In genomic region chr16:25223964-25224363, GRCh38 we compare ENCODE assay signal across 30 cellular contexts. TPM values are rescaled to one million over a fixed set of nuclear protein-coding genes. Genes with fewer than 3 reads are reported as not detected.
DNase-seq lines count a peak whose midpoint lies in the region; ATAC-seq, FAIRE-seq and TF ChIP-seq lines count a peak whose summit lies in the region.
"Had no signal": no experiment of that assay in that cellular context is flagged by ENCODE, and none has a peak within 500 bp of the region (broad histone marks: within the 10 kb centered on the region; RNA-seq: fewer than 3 reads in every experiment).

No MANE protein-coding gene starts in this region.

- H3K4me1 ChIP-seq in HepG2 (ENCODE audit: insufficient read depth, low read length) (peaks cover 62% of the 10 kb centered on the region), right lobe of liver (peaks cover 0 to 5% (median 0%) of the 10 kb centered on the region in 4 donors), H1 (replicated peaks in 1 of 4; ENCODE audit: control insufficient read depth in 3 of 4, insufficient read depth in 4 of 4, low read length in 3 of 4) (peaks cover 0 to 3% (median 2%) of the 10 kb centered on the region in 4 experiments; a peak in 3 of 7 replicates), transverse colon (peaks cover 0 to 8% (median 2%) of the 10 kb centered on the region in 4 donors)
- H3K4me1 ChIP-seq: BE2C had no signal

- H3K36me3 ChIP-seq in HepG2 (replicated peaks in 1 of 2; ENCODE audit: control insufficient read depth in 1 of 2, insufficient read depth in 2 of 2, low read length in 2 of 2) (no peaks in the 10 kb centered on the region), right lobe of liver (no peaks in the 10 kb centered on the region), H1 (ENCODE audit: control insufficient read depth in 2 of 4, insufficient read depth in 4 of 4, low read length in 3 of 4) (no peaks in the 10 kb centered on the region), transverse colon (no peaks in the 10 kb centered on the region)
- H3K36me3 ChIP-seq: BE2C, BLaER1 had no signal

- TF ChIP-seq POLR2A in HepG2 (IDR thresholded peaks at IDR 0.05; ENCODE audit: insufficient read depth in 1 of 2, low read depth in 2 of 2, low read length in 2 of 2) (no peak), right lobe of liver (IDR thresholded peaks at IDR 0.05) (no peak), H1 (IDR thresholded peaks at IDR 0.05; ENCODE audit: control extremely low read depth in 1 of 2, low read depth in 2 of 2, low read length in 2 of 2) (no peak), transverse colon (IDR thresholded peaks at IDR 0.05) (no peak)

- H4K20me1 ChIP-seq in HepG2 (ENCODE audit: insufficient read depth, low read length) (no peaks in the 10 kb centered on the region), H1 (replicated peaks in 1 of 2; ENCODE audit: control insufficient read depth in 1 of 2, insufficient read depth in 2 of 2, low read length in 2 of 2) (no peaks in the 10 kb centered on the region)
- H4K20me1 ChIP-seq: BLaER1 had no signal

- no peak for DNase-seq in HepG2 (ENCODE audit: low spot score)
- DNase-seq in right lobe of liver, result no peak
- no peak for DNase-seq in H1 (ENCODE audit: low read depth in 1 of 2, low spot score in 2 of 2)
- no peak for DNase-seq in transverse colon
- DNase-seq in NCI-H524 treated with DMSO at 0.1 percent for 48 hours (lab: John Stamatoyannopoulos, UW), result no peak
- DNase-seq: 8988T; ACHN; BE2C; C1 segment of cervical spinal cord; CD4-positive, alpha-beta memory T cell; CD4-positive, CD25-positive, alpha-beta regulatory T cell; CD8-positive, alpha-beta memory T cell; COR-L47; DMS 273 treated with DMSO at 0.1 percent for 48 hours; DMS153; DMS53; DMS79; DND-41; EL; GDM1 had no signal

- no peak overlapping the region for H3K23ac ChIP-seq in H1 (ENCODE audit: insufficient read length)

- H3K27me3 ChIP-seq in HepG2 (ENCODE audit: control insufficient read depth in 1 of 2, insufficient read depth in 2 of 2, low read length in 2 of 2) (no peaks in the 10 kb centered on the region), right lobe of liver (no peaks in the 10 kb centered on the region), H1 (replicated peaks in 1 of 4; ENCODE audit: control insufficient read depth in 3 of 4, extremely low read depth in 1 of 4, insufficient read depth in 3 of 4, low read length in 3 of 4) (no peaks in the 10 kb centered on the region), transverse colon (no peaks in the 10 kb centered on the region)
- H3K27me3 ChIP-seq: BE2C, BLaER1 had no signal

- peak overlapping the region; percentile 32; the same call in 1 of the 2 replicates for H3K4me2 ChIP-seq in HepG2 (ENCODE audit: low read depth, low read length)
- no peak overlapping the region for H3K4me2 ChIP-seq in H1 (ENCODE audit: insufficient read depth in 1 of 2, low read depth in 2 of 2, low read length in 2 of 2)
- H3K4me2 ChIP-seq: BLaER1 had no signal

- H3K9me3 ChIP-seq in HepG2 (ENCODE audit: low read length) (no peaks in the 10 kb centered on the region), right lobe of liver (no peaks in the 10 kb centered on the region), H1 (ENCODE audit: insufficient read depth in 2 of 2, low read depth in 1 of 2, low read length in 1 of 2) (no peaks in the 10 kb centered on the region), transverse colon (no peaks in the 10 kb centered on the region)
- H3K9me3 ChIP-seq: BE2C, BLaER1 had no signal

- H3K18ac ChIP-seq in H1 (ENCODE audit: extremely low read depth, low read length), result no peak overlapping the region

- H2AK5ac ChIP-seq in H1 (ENCODE audit: low read depth, low read length), result no peak overlapping the region

- ATAC-seq in HepG2 (no peak), right lobe of liver (no peak)
- ATAC-seq: GM12878 had no signal

- H3K9ac ChIP-seq in HepG2 (ENCODE audit: insufficient read depth, low read depth, low read length), result no peak overlapping the region
- H3K9ac ChIP-seq in H1 (replicated peaks in 1 of 4; ENCODE audit: extremely low read depth in 1 of 4, low read depth in 3 of 4, low read length in 3 of 4), result no peak overlapping the region
- H3K9ac ChIP-seq: BLaER1 had no signal

- BruUV-seq in HepG2 (replicated peaks; lab: Mats Ljungman, UMichigan), result no TSS peak

- H3K14ac ChIP-seq in H1 (ENCODE audit: insufficient read length), result no peak overlapping the region

- POLR2A ChIA-PET in HepG2 (lab: Yijun Ruan, JAX), result interaction anchor here (1.1 to 1.8 kb wide), 2 partner anchors 46 to 209 kb away, joined by 3 to 5 read pairs; partner anchors contain the start of gene ARHGAP17
- POLR2A ChIA-PET in H1 (lab: Charles Lee; ENCODE audit: partially characterized antibody), result no interaction called here

- TF ChIP-seq EP300 in HepG2 (IDR thresholded peaks at IDR 0.05; ENCODE audit: low read depth in 2 of 2, low read length in 2 of 2) (no peak), HepG2 (CRISPR knock-in tag; IDR thresholded peaks at IDR 0.05; ENCODE audit: borderline replicate concordance) (no peak), H1 (IDR thresholded peaks at IDR 0.05; ENCODE audit: borderline replicate concordance in 1 of 2, low read depth in 2 of 2, low read length in 2 of 2) (no peak), transverse colon (IDR thresholded peaks at IDR 0.05; ENCODE audit: low read depth) (no peak)

- H2BK20ac ChIP-seq in H1 (ENCODE audit: low read length), result no peak overlapping the region

- intact Hi-C loops in HepG2 (cut with micrococcal nuclease; ENCODE audit: unreplicated experiment) (loop anchor here (2.0 kb wide), 2 partner anchors 47 to 169 kb away; no protein-coding TSS in a partner anchor), right lobe of liver (cut with DNase I) (loop anchor here in 1 of 2 donors (10.0 kb wide), 1 partner anchor 99 kb away; no protein-coding TSS in a partner anchor), transverse colon (cut with DNase I; ENCODE audit: low total_unique reads) (loop anchor here (10.0 kb wide), 1 partner anchor 169 kb away; no protein-coding TSS in a partner anchor)

- no peaks in the 10 kb centered on the region for H3K79me2 ChIP-seq in HepG2 (ENCODE audit: insufficient read depth, low read length)
- no peaks in the 10 kb centered on the region for H3K79me2 ChIP-seq in H1 (ENCODE audit: control insufficient read depth in 1 of 2, insufficient read depth in 2 of 2, low read length in 2 of 2)

- H2AFZ ChIP-seq in HepG2 (ENCODE audit: low read length) (no peak overlapping the region), H1 (ENCODE audit: low read length) (no peak overlapping the region; the same call in 1 of the 2 replicates)

- no peak overlapping the region for H4K8ac ChIP-seq in H1 (ENCODE audit: extremely low read depth, insufficient read depth, low read length)

- CTCF ChIA-PET in HepG2 (lab: Yijun Ruan, JAX; ENCODE audit: low intra/inter-chr PET ratio, low total read pairs) (interaction anchor here (0.7 to 2.2 kb wide), 2 partner anchors 97 kb away, joined by 3 to 48 read pairs; no protein-coding TSS in a partner anchor), H1 (lab: Charles Lee; ENCODE audit: partially characterized antibody) (interaction anchor here (0.5 to 5.1 kb wide), 12 partner anchors 9 to 707 kb away, joined by 3 to 32 read pairs (median 3); no protein-coding TSS in a partner anchor)

- FAIRE-seq in HepG2 (lab: Jason Lieb, UNC), result no peak
- FAIRE-seq in H1 (lab: Jason Lieb, UNC), result no peak
- FAIRE-seq: A204.1, GM12878, GM12892, GM18507, GM19239 had no signal

- no peak overlapping the region for H2BK15ac ChIP-seq in H1 (ENCODE audit: low read length)

- in situ Hi-C loops in HepG2 (cut with HindIII; ENCODE audit: extremely low pct_ligation_motif_present, low pct_unique_long_range_greater_than_20kb), result loop anchor here (5.0 kb wide), 2 partner anchors 82 to 167 kb away; no protein-coding TSS in a partner anchor
- in situ Hi-C loops in transverse colon (cut with MboI; ENCODE audit: low pct_ligation_motif_present in 1 of 4, low pct_unique_long_range_greater_than_20kb in 1 of 4, low sequenced_read_pairs in 3 of 4), result loop anchor here in 3 of 4 donors (10.0 to 25.0 kb wide), 4 partner anchors 99 to 169 kb away; no protein-coding TSS in a partner anchor

- H2BK5ac ChIP-seq in H1 (ENCODE audit: low read depth, low read length), result no peak overlapping the region

- no peak overlapping the region for H4K91ac ChIP-seq in H1 (replicated peaks; ENCODE audit: insufficient read length, low read length)

- H3K56ac ChIP-seq in H1 (replicated peaks; ENCODE audit: insufficient read length, low read depth, low read length), result no peak overlapping the region

- H3K27ac ChIP-seq in HepG2 (ENCODE audit: extremely low read length, insufficient read depth, low read length) (no peak overlapping the region), right lobe of liver (no peak overlapping the region), H1 (ENCODE audit: low read depth, low read length) (no peak overlapping the region), transverse colon (no peak overlapping the region)
- H3K27ac ChIP-seq: BLaER1 had no signal

- no peaks in the 10 kb centered on the region for H3K79me1 ChIP-seq in H1 (ENCODE audit: low read depth, low read length)

- no peak for TF ChIP-seq CTCF in HepG2 (CRISPR knock-in tag; IDR thresholded peaks at IDR 0.05)
- TF ChIP-seq CTCF in right lobe of liver (IDR thresholded peaks at IDR 0.05), result no peak
- no peak for TF ChIP-seq CTCF in H1 (IDR thresholded peaks at IDR 0.05; ENCODE audit: control extremely low read depth in 1 of 3, insufficient read depth in 1 of 3, low read depth in 1 of 3, low read length in 3 of 3)
- no peak for TF ChIP-seq CTCF in transverse colon (IDR thresholded peaks at IDR 0.05)

- no peak overlapping the region; a peak in 1 of 6 replicates for H3K4me3 ChIP-seq in HepG2 (replicated peaks in 1 of 3; ENCODE audit: insufficient read depth in 1 of 3, low read depth in 2 of 3, low read length in 3 of 3)
- no peak overlapping the region for H3K4me3 ChIP-seq in right lobe of liver
- H3K4me3 ChIP-seq in H1 (ENCODE audit: extremely low read depth in 1 of 4, insufficient read depth in 2 of 4, low read depth in 3 of 4, low read length in 4 of 4), result no peak overlapping the region
- H3K4me3 ChIP-seq in transverse colon, result no peak overlapping the region
- H3K4me3 ChIP-seq: BLaER1, GM12878 had no signal

- TF ChIP-seq RAD21 in HepG2 (CRISPR knock-in tag; IDR thresholded peaks at IDR 0.05) (no peak), H1 (IDR thresholded peaks at IDR 0.05 in 1 of 2, conservative IDR thresholded peaks at IDR 0.05 in 1 of 2; ENCODE audit: low read depth in 2 of 2, low read length in 2 of 2) (no peak)

- H3K23me2 ChIP-seq in H1 (ENCODE audit: low read depth, low read length), result no peaks in the 10 kb centered on the region

- H2BK120ac ChIP-seq in H1 (replicated peaks; ENCODE audit: low read depth, low read length), result no peak overlapping the region

- H3K4ac ChIP-seq in H1 (replicated peaks; ENCODE audit: insufficient read length, low read depth, low read length), result no peak overlapping the region

- 60% methylated on average over 6 of the region's 6 CpGs for WGBS in HepG2 (ENCODE audit: low lambda C conversion rate)
- WGBS in right lobe of liver (ENCODE audit: insufficient coverage, low coverage, low lambda C conversion rate, missing lambda C conversion rate), result 81% methylated on average over 5 of the region's 6 CpGs
- 74% methylated on average over 6 of the region's 6 CpGs; no CpG with 5 or more reads in 1 of the 2 experiments for WGBS in H1 (ENCODE audit: extremely low coverage in 1 of 2, insufficient coverage in 1 of 2, insufficient read length in 1 of 2, insufficient replicate concordance in 2 of 2, low coverage in 1 of 2, low lambda C conversion rate in 2 of 2, missing lambda C conversion rate in 1 of 2), 2 experiments
- WGBS in transverse colon (ENCODE audit: low coverage in 1 of 2), 2 donors, result 79 to 89% methylated on average over 4 to 6 of the region's 6 CpGs

- H2BK12ac ChIP-seq in H1 (ENCODE audit: low read depth, low read length), result peak overlapping the region; percentile 50; the same call in 1 of the 2 replicates

- no peak overlapping the region for H4K5ac ChIP-seq in H1 (ENCODE audit: insufficient read length, low read depth, low read length)

RNA-seq across cellular contexts. Expression of gene AQP8, which starts 7.2 kb away (rescaled TPM):
- 0.33 TPM in 1 of 2 replicates, not detected in the other for total RNA-seq in HepG2 (2016; rRNA removed; fragmentation: Illumina TruSeq; extraction: Trizol)
- 0.26 and 0.40 TPM in 2 replicates for total RNA-seq in HepG2 (2016; cell fraction: cytosol; rRNA removed; fragmentation: Illumina TruSeq; extraction: Trizol; ENCODE audit: low read depth)
- 0.22 TPM in 1 of 2 replicates, not detected in the other for total RNA-seq in HepG2 (2016; cell fraction: insoluble cytoplasmic fraction; rRNA removed; fragmentation: Illumina TruSeq; extraction: Trizol)
- 0.45 and 0.59 TPM in 2 replicates for total RNA-seq in HepG2 (2016; cell fraction: membrane; rRNA removed; fragmentation: Illumina TruSeq; extraction: Trizol)
- total RNA-seq in HepG2 (2016; cell fraction: nucleus; rRNA removed; fragmentation: Illumina TruSeq; extraction: Trizol), result not detected in 2 replicates
- 1.3 and 1.9 TPM in 2 replicates for polyA plus RNA-seq in HepG2 (2011; rRNA removed)
- 1.9 and 2.4 TPM in 2 replicates for polyA plus RNA-seq in HepG2 (2011; cell fraction: cytosol; rRNA removed)
- polyA plus RNA-seq in HepG2 (2011; cell fraction: nucleus; rRNA removed), result 1.1 and 1.2 TPM in 2 replicates
- 0.51 and 0.78 TPM in 2 replicates for polyA plus RNA-seq in HepG2 (2012)
- 0.21 and 0.24 TPM in 2 replicates for polyA plus RNA-seq in HepG2 (2016; cell fraction: cytosol; fragmentation: Illumina TruSeq; extraction: Trizol; ENCODE audit: low read depth)
- polyA plus RNA-seq in HepG2 (2016; cell fraction: insoluble cytoplasmic fraction; fragmentation: Illumina TruSeq; extraction: Trizol; ENCODE audit: low read depth), result 0.20 TPM in 1 of 2 replicates, not detected in the other
- polyA plus RNA-seq in HepG2 (2016; cell fraction: membrane; fragmentation: Illumina TruSeq; extraction: Trizol; ENCODE audit: low read depth), result 0.30 and 0.48 TPM in 2 replicates
- polyA plus RNA-seq in HepG2 (2016; cell fraction: nucleus; fragmentation: Illumina TruSeq; extraction: Trizol; ENCODE audit: insufficient read depth, low read depth), result 0.51 TPM in 1 of 2 replicates, not detected in the other
- polyA minus RNA-seq in HepG2 (2011; rRNA and poly(A)+ RNA removed; ENCODE audit: low replicate concordance), result 1.2 TPM in 1 of 2 replicates, not detected in the other
- polyA minus RNA-seq in HepG2 (2011; cell fraction: cytosol; rRNA and poly(A)+ RNA removed), result 0.59 TPM in 1 of 2 replicates, not detected in the other
- polyA minus RNA-seq in HepG2 (2011; cell fraction: nucleus; rRNA and poly(A)+ RNA removed), result 0.37 TPM in 1 of 2 replicates, not detected in the other
- under 1 TPM in 2 of 6 experiments, not detected in 4; 0.25 to 0.95 TPM for total RNA-seq in right lobe of liver
- total RNA-seq in H1 (2021; fragmentation: NEBNext Ultra II Directional; extraction: Animal tissue kit (Norgen Biotek cat#: 25700)), result not detected in 2 replicates
- polyA plus RNA-seq in H1 (2011; rRNA removed), result not detected in 2 replicates
- not detected for polyA plus RNA-seq in H1 (2011; cell fraction: cytosol; rRNA removed)
- 0.09 TPM for polyA plus RNA-seq in H1 (2011; cell fraction: nucleus; rRNA removed)
- not detected in 4 replicates for polyA plus RNA-seq in H1 (2012, experiment 1 of 2)
- polyA plus RNA-seq in H1 (2012, experiment 2 of 2), result not detected
- 0.04 TPM for polyA plus RNA-seq in H1 (2013, experiment 1 of 2)
- not detected for polyA plus RNA-seq in H1 (2013, experiment 2 of 2)
- not detected in 2 replicates for polyA minus RNA-seq in H1 (2011; rRNA and poly(A)+ RNA removed)
- not detected for polyA minus RNA-seq in H1 (2011; cell fraction: cytosol; rRNA and poly(A)+ RNA removed)
- polyA minus RNA-seq in H1 (2011; cell fraction: nucleus; rRNA and poly(A)+ RNA removed), result not detected
- total RNA-seq in transverse colon, result 100 to 1,000 TPM in 3 of 4 donors, 10 to 100 TPM in 1; 20.3 to 585 (median 348) TPM
- total RNA-seq: A673; CD4-positive, alpha-beta memory T cell; CD4-positive, CD25-positive, alpha-beta regulatory T cell; Daoy; GM12878 had no signal
- polyA plus RNA-seq: AG04450; CD14-positive monocyte; CD4-positive, alpha-beta memory T cell; CD4-positive, CD25-positive, alpha-beta regulatory T cell; CD8-positive, alpha-beta memory T cell; GM12878 had no signal

RNA-seq across cellular contexts. Expression of gene ZKSCAN2, which starts 33.7 kb away (rescaled TPM):
- total RNA-seq in HepG2 (2016; rRNA removed; fragmentation: Illumina TruSeq; extraction: Trizol) (11.1 and 14.7 TPM in 2 replicates), right lobe of liver (1 to 10 TPM; 2.2 to 2.7 (median 2.2) TPM), transverse colon (1 to 10 TPM; 1.2 to 2.7 (median 1.8) TPM)
- 1.2 and 1.8 TPM in 2 replicates for total RNA-seq in HepG2 (2016; cell fraction: cytosol; rRNA removed; fragmentation: Illumina TruSeq; extraction: Trizol; ENCODE audit: low read depth)
- 11.4 and 14.6 TPM in 2 replicates for total RNA-seq in HepG2 (2016; cell fraction: insoluble cytoplasmic fraction; rRNA removed; fragmentation: Illumina TruSeq; extraction: Trizol)
- 4.6 and 5.1 TPM in 2 replicates for total RNA-seq in HepG2 (2016; cell fraction: membrane; rRNA removed; fragmentation: Illumina TruSeq; extraction: Trizol)
- total RNA-seq in HepG2 (2016; cell fraction: nucleus; rRNA removed; fragmentation: Illumina TruSeq; extraction: Trizol), result 15.4 and 18.7 TPM in 2 replicates
- polyA plus RNA-seq in HepG2 (2011; rRNA removed) (4.2 TPM in 2 replicates), H1 (2011; rRNA removed) (2.2 and 2.6 TPM in 2 replicates)
- polyA plus RNA-seq in HepG2 (2011; cell fraction: cytosol; rRNA removed), result 2.6 and 3.9 TPM in 2 replicates
- polyA plus RNA-seq in HepG2 (2011; cell fraction: nucleus; rRNA removed), result 7.2 and 7.9 TPM in 2 replicates
- polyA plus RNA-seq in HepG2 (2012), result 4.9 and 6.0 TPM in 2 replicates
- polyA plus RNA-seq in HepG2 (2016; cell fraction: cytosol; fragmentation: Illumina TruSeq; extraction: Trizol; ENCODE audit: low read depth), result 0.29 and 0.40 TPM in 2 replicates
- 8.7 TPM in 2 replicates for polyA plus RNA-seq in HepG2 (2016; cell fraction: insoluble cytoplasmic fraction; fragmentation: Illumina TruSeq; extraction: Trizol; ENCODE audit: low read depth)
- 1.2 and 1.5 TPM in 2 replicates for polyA plus RNA-seq in HepG2 (2016; cell fraction: membrane; fragmentation: Illumina TruSeq; extraction: Trizol; ENCODE audit: low read depth)
- 9.8 and 10.4 TPM in 2 replicates for polyA plus RNA-seq in HepG2 (2016; cell fraction: nucleus; fragmentation: Illumina TruSeq; extraction: Trizol; ENCODE audit: insufficient read depth, low read depth)
- polyA minus RNA-seq in HepG2 (2011; rRNA and poly(A)+ RNA removed; ENCODE audit: low replicate concordance), result 7.2 and 16.4 TPM in 2 replicates
- polyA minus RNA-seq in HepG2 (2011; cell fraction: cytosol; rRNA and poly(A)+ RNA removed), result 12.3 and 13.2 TPM in 2 replicates
- 44.2 and 45.0 TPM in 2 replicates for polyA minus RNA-seq in HepG2 (2011; cell fraction: nucleus; rRNA and poly(A)+ RNA removed)
- total RNA-seq in H1 (2021; fragmentation: NEBNext Ultra II Directional; extraction: Animal tissue kit (Norgen Biotek cat#: 25700)), result 11.0 and 11.6 TPM in 2 replicates
- 3.0 TPM for polyA plus RNA-seq in H1 (2011; cell fraction: cytosol; rRNA removed)
- 4.6 TPM for polyA plus RNA-seq in H1 (2011; cell fraction: nucleus; rRNA removed)
- 4.3 to 5.5 TPM (median 4.8 TPM) in 4 replicates for polyA plus RNA-seq in H1 (2012, experiment 1 of 2)
- 0.47 TPM for polyA plus RNA-seq in H1 (2012, experiment 2 of 2)
- 4.5 TPM for polyA plus RNA-seq in H1 (2013, experiment 1 of 2)
- 4.5 TPM for polyA plus RNA-seq in H1 (2013, experiment 2 of 2)
- polyA minus RNA-seq in H1 (2011; rRNA and poly(A)+ RNA removed), result 13.6 and 14.7 TPM in 2 replicates
- polyA minus RNA-seq in H1 (2011; cell fraction: cytosol; rRNA and poly(A)+ RNA removed), result 12.3 TPM
- 14.0 TPM for polyA minus RNA-seq in H1 (2011; cell fraction: nucleus; rRNA and poly(A)+ RNA removed)

Comparison
In these comparisons a context has a peak if more than half of its experiments do, and no peak if none do; other contexts are left out.
1. RNA of gene AQP8, which starts 7.2 kb away (total RNA-seq): 20.3 to 585 TPM in transverse colon; 0.22 to 0.59 TPM in HepG2, 0.25 to 0.95 TPM in right lobe of liver and not detected in H1; every median in the first group is over 10 times any median in the second.